In genomic region chr17:81553018-81553615, GRCh38 we compare ENCODE assay signal across 8 cellular contexts. TPM values are rescaled to one million over a fixed set of nuclear protein-coding genes. Genes with fewer than 3 reads are reported as not detected.
A peak's percentile ranks its signal among the peaks of the same experiment; 100 is the strongest.
DNase-seq lines count a peak whose midpoint lies in the region; ATAC-seq and TF ChIP-seq lines count a peak whose summit lies in the region.

No MANE protein-coding gene starts in this region.

- H3K27ac Mint-ChIP-seq in HFFc6 (peak overlapping the region; percentile 96), T-helper 17 cell (peak overlapping the region; percentile 84)

- H3K4me1 Mint-ChIP-seq in HFFc6 (ENCODE audit: low read depth): peaks cover 57% of the 10 kb centered on the region
- peaks cover 20% of the 10 kb centered on the region for H3K4me1 Mint-ChIP-seq in T-helper 17 cell

- H3K9me3 Mint-ChIP-seq in HFFc6: no peaks in the 10 kb centered on the region

- H3K36me3 Mint-ChIP-seq in HFFc6 (ENCODE audit: low read depth) (peaks cover 36% of the 10 kb centered on the region), T-helper 17 cell (ENCODE audit: low read depth) (peaks cover 2% of the 10 kb centered on the region)

- H3K27me3 Mint-ChIP-seq in HFFc6 (ENCODE audit: insufficient read depth): peaks cover 8% of the 10 kb centered on the region
- no peaks in the 10 kb centered on the region for H3K27me3 Mint-ChIP-seq in T-helper 17 cell

- H3K36me3 ChIP-seq in gastrocnemius medialis: peaks cover 0 to 31% of the 10 kb centered on the region in 2 donors

- no peaks in the 10 kb centered on the region for H3K27me3 ChIP-seq in gastrocnemius medialis

- intact Hi-C loops in gastrocnemius medialis (cut with DNase I; ENCODE audit: low total_unique reads): loop anchor here (5.0 kb wide), 1 partner anchor 41 kb away; the partner anchor contains the start of gene ACTG1

- H3K4me3 Mint-ChIP-seq in HFFc6: peak overlapping the region; percentile 89
- H3K4me3 Mint-ChIP-seq in T-helper 17 cell: peak overlapping the region; percentile 94

- TF ChIP-seq CTCF in HFFc6 (IDR thresholded peaks at IDR 0.05) (peak; percentile 14; the same call in 1 of the 2 replicates), gastrocnemius medialis (IDR thresholded peaks at IDR 0.05 in 4 of 5, conservative IDR thresholded peaks at IDR 0.05 in 1 of 5) (no peak)

- in situ Hi-C loops in gastrocnemius medialis (cut with MboI; ENCODE audit: low sequenced_read_pairs in 4 of 4): no loop called here

- peaks cover 28 to 36% of the 10 kb centered on the region in 2 donors for H3K4me1 ChIP-seq in gastrocnemius medialis

- DNase-seq in GDM1 (lab: John Stamatoyannopoulos, UW) (peak; percentile 61), HFFc6 (peak; percentile 49), NCI-H146 treated with DMSO at 0.1 percent for 48 hours (lab: John Stamatoyannopoulos, UW; ENCODE audit: unreplicated experiment) (peak; percentile 91), T-helper 17 cell (peak; percentile 36 to 73 (median 62)), anterior cingulate cortex (lab: John Stamatoyannopoulos, UW) (peak in 49 of 58 donors; percentile 27 to 81 (median 60)), hypothalamus (lab: John Stamatoyannopoulos, UW) (peak in 36 of 51 donors; percentile 13 to 76 (median 48)), gastrocnemius medialis (peak; percentile 51 to 69), GOT3 (lab: John Stamatoyannopoulos, UW) (no peak)

- ATAC-seq in T-helper 17 cell (peak; percentile 78), gastrocnemius medialis (peak; percentile 36 to 37)

- TF ChIP-seq POLR2A in gastrocnemius medialis (IDR thresholded peaks at IDR 0.05): peak in 1 of 2 donors; percentile 5

- peak overlapping the region; percentile 86 to 92 (median 90) for H3K4me3 ChIP-seq in gastrocnemius medialis

- H3K27ac ChIP-seq in gastrocnemius medialis: peak overlapping the region; percentile 90 to 92 (median 90)

- H3K9me3 ChIP-seq in T-helper 17 cell (ENCODE audit: control insufficient read depth, low read length, poor library complexity, severe bottlenecking) (no peaks in the 10 kb centered on the region), gastrocnemius medialis (no peaks in the 10 kb centered on the region)

RNA-seq across cellular contexts. Expression of gene FAAP100, which starts 1.0 kb away (rescaled TPM):
- total RNA-seq in HFFc6 (2021; fragmentation: NEBNext Ultra II Directional; extraction: Animal tissue kit (Norgen Biotek cat#: 25700)): 10 to 100 TPM; 21.9 to 27.7 (median 23.9) TPM
- total RNA-seq in T-helper 17 cell: 10 to 100 TPM; 25.2 to 30.6 TPM
- 10 to 100 TPM; 14.4 to 27.9 (median 15.6) TPM for total RNA-seq in gastrocnemius medialis

RNA-seq across cellular contexts. Expression of gene FSCN2, which starts 24.9 kb away (rescaled TPM):
- 1 to 10 TPM in 3 of 6 experiments, under 1 TPM in 3; 0.71 to 1.4 (median 0.99) TPM for total RNA-seq in HFFc6 (2021; fragmentation: NEBNext Ultra II Directional; extraction: Animal tissue kit (Norgen Biotek cat#: 25700))
- total RNA-seq in T-helper 17 cell: under 1 TPM; 0.65 to 0.72 TPM
- total RNA-seq in gastrocnemius medialis: under 1 TPM in 2 of 4 donors, not detected in 2; 0.20 to 0.46 TPM

RNA-seq across cellular contexts. Expression of gene ACTG1, which starts 40.5 kb away (rescaled TPM):
- over 10,000 TPM in 3 of 6 experiments, 1,000 to 10,000 TPM in 3; 7,891 to 11,135 (median 9,908) TPM for total RNA-seq in HFFc6 (2021; fragmentation: NEBNext Ultra II Directional; extraction: Animal tissue kit (Norgen Biotek cat#: 25700))
- 1,000 to 10,000 TPM; 1,202 to 1,502 TPM for total RNA-seq in T-helper 17 cell
- total RNA-seq in gastrocnemius medialis: 100 to 1,000 TPM; 322 to 934 (median 415) TPM

Comparison
In these comparisons a context has a peak if more than half of its experiments do, and no peak if none do; other contexts are left out.
1. RNA of gene ACTG1, which starts 40.5 kb away (total RNA-seq): 7,891 to 11,135 TPM in HFFc6; 1,202 to 1,502 TPM in T-helper 17 cell and 322 to 934 TPM in gastrocnemius medialis; every median in the first group is over 4 times any median in the second.